ENCODE assay signal across 17 cellular contexts in genomic region chr10:132714096-132714721, GRCh38.
DNase-seq lines count a peak whose midpoint lies in the region; ATAC-seq and TF ChIP-seq lines count a peak whose summit lies in the region.
"Had no signal": no experiment of that assay in that cellular context is flagged by ENCODE, and none has a peak within 500 bp of the region (broad histone marks: within the 10 kb centered on the region; RNA-seq: fewer than 3 reads in every experiment).

No MANE protein-coding gene starts in this region.

- DNase-seq in C1 segment of cervical spinal cord (lab: John Stamatoyannopoulos, UW) (peak in 13 of 14 donors; percentile 31 to 89 (median 81)), body of pancreas (peak in 3 of 4 donors; percentile 16 to 45 (median 31)), hippocampal formation (lab: John Stamatoyannopoulos, UW) (peak; percentile 86 to 96), neural crest cell (ENCODE audit: low read depth, low spot score) (peak; percentile 72), NCI-H226 (no peak), coronary artery (ENCODE audit: low spot score) (no peak)
- DNase-seq: activated naive CD8-positive, alpha-beta T cell treated with anti-CD3 and anti-CD28 coated beads, Interleukin-2, amount 50 U/mL, for 24 hours; DND-41; HCEC 1CT; NCI-H1092 treated with DMSO at 0.1 percent for 48 hours; NCI-H748 treated with DMSO at 0.1 percent for 48 hours; uterus had no signal

- H3K4me3 Mint-ChIP-seq in neural crest cell, result peak overlapping the region; percentile 81
- H3K4me3 Mint-ChIP-seq: activated naive CD8-positive, alpha-beta T cell treated with anti-CD3 and anti-CD28 coated beads, Interleukin-2, amount 50 U/mL, for 24 hours had no signal

- H3K4me1 ChIP-seq in body of pancreas, result no peaks in the 10 kb centered on the region
- H3K4me1 ChIP-seq: uterus had no signal

- ATAC-seq in body of pancreas, result peak; percentile 73
- no peak for ATAC-seq in GM19395 (IDR thresholded peaks at IDR 0.05; ENCODE audit: unreplicated experiment)
- no peak for ATAC-seq in HG03520 (IDR thresholded peaks at IDR 0.05; ENCODE audit: unreplicated experiment)
- ATAC-seq: activated naive CD8-positive, alpha-beta T cell treated with anti-CD3 and anti-CD28 coated beads, Interleukin-2, amount 50 U/mL, for 24 hours; GM12878 had no signal

- H3K27me3 Mint-ChIP-seq in neural crest cell (ENCODE audit: low read depth), result peaks cover 67% of the 10 kb centered on the region
- H3K27me3 Mint-ChIP-seq: activated naive CD8-positive, alpha-beta T cell treated with anti-CD3 and anti-CD28 coated beads, Interleukin-2, amount 50 U/mL, for 24 hours had no signal

- no peaks in the 10 kb centered on the region for H3K9me3 ChIP-seq in body of pancreas
- H3K9me3 ChIP-seq: uterus had no signal

- peak overlapping the region; percentile 25 to 67 (median 63) for H3K27ac ChIP-seq in body of pancreas
- H3K27ac ChIP-seq in coronary artery, result no peak overlapping the region
- H3K27ac ChIP-seq: hepatocyte, uterus, VCaP had no signal

- no peaks in the 10 kb centered on the region for H3K27me3 ChIP-seq in body of pancreas
- H3K27me3 ChIP-seq: hepatocyte, uterus had no signal

- H3K4me1 Mint-ChIP-seq in neural crest cell, result peaks cover 43% of the 10 kb centered on the region
- H3K4me1 Mint-ChIP-seq: activated naive CD8-positive, alpha-beta T cell treated with anti-CD3 and anti-CD28 coated beads, Interleukin-2, amount 50 U/mL, for 24 hours had no signal

- intact Hi-C loops in body of pancreas (cut with DNase I), result no loop called here

- peak overlapping the region; percentile 89 for H3K27ac Mint-ChIP-seq in neural crest cell (ENCODE audit: unreplicated experiment)
- H3K27ac Mint-ChIP-seq: activated naive CD8-positive, alpha-beta T cell treated with anti-CD3 and anti-CD28 coated beads, Interleukin-2, amount 50 U/mL, for 24 hours had no signal

- peak in 1 of 3 donors; percentile 30 for TF ChIP-seq POLR2A in body of pancreas (IDR thresholded peaks at IDR 0.05)

- peaks cover 0 to 2% of the 10 kb centered on the region in 2 donors for H3K36me3 ChIP-seq in body of pancreas (replicated peaks in 1 of 2; ENCODE audit: insufficient read depth in 1 of 2, low read depth in 2 of 2)
- H3K36me3 ChIP-seq: uterus had no signal

- no peak for TF ChIP-seq CTCF in body of pancreas (IDR thresholded peaks at IDR 0.05)
- no peak for TF ChIP-seq CTCF in neural crest cell (conservative IDR thresholded peaks at IDR 0.05)
- no peak for TF ChIP-seq CTCF in coronary artery (IDR thresholded peaks at IDR 0.05)

- H3K9me3 Mint-ChIP-seq in neural crest cell, result no peaks in the 10 kb centered on the region
- H3K9me3 Mint-ChIP-seq: activated naive CD8-positive, alpha-beta T cell treated with anti-CD3 and anti-CD28 coated beads, Interleukin-2, amount 50 U/mL, for 24 hours had no signal

- H3K4me3 ChIP-seq in body of pancreas (no peak overlapping the region), coronary artery (no peak overlapping the region)
- H3K4me3 ChIP-seq: GM12878, hepatocyte, uterus had no signal

- H3K36me3 Mint-ChIP-seq in neural crest cell (ENCODE audit: low read depth), result no peaks in the 10 kb centered on the region

- 72 to 75% methylated on average over 29 to 42 of the region's 44 CpGs for WGBS in body of pancreas, 2 donors

Comparison
In these comparisons a context has a peak if more than half of its experiments do, and no peak if none do; other contexts are left out.
1. DNase-seq: peak in C1 segment of cervical spinal cord (13 of 14), body of pancreas (3 of 4), hippocampal formation (2 of 2) and neural crest cell (single experiment); none in NCI-H226 (single experiment) and coronary artery (single experiment).
2. H3K27ac ChIP-seq: peak in body of pancreas (4 of 4); none in coronary artery (0 of 2).